ENCODE assay signal across 6 cellular contexts in the genomic region with DNA sequence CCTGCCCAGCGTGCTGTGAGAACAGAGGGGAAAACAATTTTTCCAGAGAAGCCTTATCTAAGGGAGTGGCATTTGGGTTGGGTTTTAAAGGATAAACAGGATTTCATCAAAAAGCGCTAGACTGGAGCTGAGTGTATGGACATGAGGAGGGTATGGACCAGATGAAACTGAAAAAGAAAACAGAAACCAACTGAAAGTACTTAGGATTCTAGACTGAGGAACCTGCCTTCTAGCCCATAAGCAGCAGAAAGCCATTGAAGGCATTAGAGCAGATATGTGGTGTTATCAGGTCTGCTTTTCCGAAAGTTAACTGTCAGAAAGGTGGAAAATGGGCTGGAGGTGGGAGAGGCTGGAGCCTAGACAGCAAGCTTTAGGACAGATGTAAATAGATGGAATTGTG.
"Had no signal": no experiment of that assay in that cellular context is flagged by ENCODE, and none has a peak within 500 bp of the region (broad histone marks: within the 10 kb centered on the region; RNA-seq: fewer than 3 reads in every experiment).

No MANE protein-coding gene starts in this region.

- ATAC-seq: K562 had no signal

- H2AFZ ChIP-seq: GM23248 had no signal

- H3K9ac ChIP-seq: GM23248 had no signal

- H3K27ac ChIP-seq: GM23248 had no signal

- DNase-seq: GM23248, H9, HCEC 1CT, IMR-90, KG1 had no signal

- H3K4me3 Mint-ChIP-seq: H9 had no signal

- H3K4me1 Mint-ChIP-seq: H9 had no signal

- H3K9me3 Mint-ChIP-seq: H9 had no signal

- H3K4me3 ChIP-seq: GM23248, K562 had no signal
